Comparison of ENCODE assay signal across 37 cellular contexts in the genomic region with DNA sequence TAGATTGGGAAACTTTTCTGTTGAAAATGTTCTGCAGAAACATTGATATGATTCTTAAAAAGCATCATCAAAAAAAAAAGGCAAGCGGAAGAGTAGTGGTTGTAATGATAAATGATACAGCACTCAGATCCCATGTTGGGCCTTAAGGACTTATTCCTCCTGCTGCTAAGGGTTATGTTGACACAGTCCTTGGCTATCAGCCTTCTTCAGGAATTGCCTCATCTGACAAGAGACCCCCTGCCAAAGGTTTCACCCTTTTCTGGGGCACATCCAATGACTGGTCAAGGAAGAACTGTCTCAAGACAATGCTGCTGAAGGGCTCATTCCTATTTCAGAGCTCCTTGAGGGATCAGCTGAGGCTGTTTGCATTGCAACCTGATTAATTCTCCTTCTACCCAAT. TPM values are rescaled to one million over a fixed set of nuclear protein-coding genes. Genes with fewer than 3 reads are reported as not detected.
"Had no signal": no experiment of that assay in that cellular context is flagged by ENCODE, and none has a peak within 500 bp of the region (broad histone marks: within the 10 kb centered on the region; RNA-seq: fewer than 3 reads in every experiment).

No MANE protein-coding gene starts in this region.

- H3K27me3 ChIP-seq: adrenal gland, ascending aorta, breast epithelium, cardiac muscle cell, dorsolateral prefrontal cortex had no signal

- H3K4me1 ChIP-seq: adrenal gland, ascending aorta, breast epithelium had no signal

- H3K9me3 Mint-ChIP-seq: activated CD4-positive, alpha-beta memory T cell treated with anti-CD3 and anti-CD28 coated beads for 36 hours; activated CD4-positive, alpha-beta T cell treated with anti-CD3 and anti-CD28 coated beads, Interleukin-2, amount 10 ng/mL, durations not matched to agents 24 days and 14 days; activated naive CD4-positive, alpha-beta T cell treated with anti-CD3 and anti-CD28 coated beads, Interleukin-2, amount 50 U/mL, for 24 hours; activated naive CD8-positive, alpha-beta T cell treated with anti-CD3 and anti-CD28 coated beads for 36 hours; activated naive CD8-positive, alpha-beta T cell treated with anti-CD3 and anti-CD28 coated beads, Interleukin-2, amount 50 U/mL, for 24 hours; activated T-helper 1 cell treated with anti-CD3 and anti-CD28 coated beads, Interleukin-12 subunit alpha, Interleukin-12 subunit beta, Interleukin-2, Interleukin-4 antibody, amounts not matched to agents 30 ng/mL and 10 ng/mL and 1 ng/mL, durations not matched to agents 14 hours and 24 hours and 36 hours; activated T-helper 2 cell treated with anti-CD3 and anti-CD28 coated beads, Interferon-gamma antibody, Interleukin-2, Interleukin-4, amounts not matched to agents 10 μg/mL and 5 μg/mL and 100 μg/mL, durations not matched to agents 14 hours and 24 hours and 36 hours; dendritic cell treated with granulocyte-macrophage colony-stimulating factor and Interleukin-4, amounts not matched to agents 40 ng/mL and 50 ng/mL, for 4 days; endodermal cell; T-helper 2 cell treated with Interferon-gamma antibody and Interleukin-4, amounts not matched to agents 5 μg/mL and 100 μg/mL, for 36 hours had no signal

- H3K9me3 ChIP-seq: adrenal gland, ascending aorta, breast epithelium had no signal

- H3K36me3 Mint-ChIP-seq: activated CD4-positive, alpha-beta memory T cell treated with anti-CD3 and anti-CD28 coated beads for 36 hours; activated CD8-positive, alpha-beta memory T cell treated with anti-CD3 and anti-CD28 coated beads, Interleukin-2, amount 10 ng/mL, durations not matched to agents 7 days and 5 days; activated naive CD4-positive, alpha-beta T cell treated with anti-CD3 and anti-CD28 coated beads, Interleukin-2, amount 50 U/mL, for 24 hours; activated naive CD8-positive, alpha-beta T cell treated with anti-CD3 and anti-CD28 coated beads for 36 hours; brain had no signal

- DNase-seq: activated CD4-positive, alpha-beta memory T cell treated with anti-CD3 and anti-CD28 coated beads for 36 hours; activated CD4-positive, alpha-beta T cell treated with anti-CD3 and anti-CD28 coated beads for 36 hours; activated CD4-positive, alpha-beta T cell treated with anti-CD3 and anti-CD28 coated beads, Interleukin-2, amount 10 ng/mL, durations not matched to agents 24 days and 14 days; activated CD4-positive, CD25-positive, alpha-beta regulatory T cell; activated CD4-positive, CD25-positive, alpha-beta regulatory T cell treated with anti-CD3 and anti-CD28 coated beads, Interleukin-2, amount 50 U/mL, for 72 hours; activated CD8-positive, alpha-beta memory T cell treated with anti-CD3 and anti-CD28 coated beads, Interleukin-2, amount 10 ng/mL, durations not matched to agents 7 days and 5 days; activated CD8-positive, alpha-beta memory T cell treated with anti-CD3 and anti-CD28 coated beads, Interleukin-2, amount 50 U/mL, for 4 hours; activated CD8-positive, alpha-beta T cell treated with anti-CD3 and anti-CD28 coated beads, Interleukin-2, amount 10 ng/mL, durations not matched to agents 7 days and 5 days; activated effector memory CD4-positive, alpha-beta T cell treated with anti-CD3 and anti-CD28 coated beads, Interleukin-2, amount 50 U/mL, for 16 hours; activated naive CD4-positive, alpha-beta T cell treated with anti-CD3 and anti-CD28 coated beads for 36 hours; activated naive CD8-positive, alpha-beta T cell treated with anti-CD3 and anti-CD28 coated beads for 36 hours; activated naive CD8-positive, alpha-beta T cell treated with anti-CD3 and anti-CD28 coated beads, Interleukin-2, amount 50 U/mL, for 24 hours; activated T-cell treated with anti-CD3 and anti-CD28 coated beads, Interleukin-2, amount 50 U/mL, for 1 hour; activated T-cell treated with anti-CD3 and anti-CD28 coated beads, Interleukin-2, amount 50 U/mL, for 48 hours; adrenal gland; amygdala; central memory CD4-positive, alpha-beta T cell; dorsolateral prefrontal cortex; effector memory CD4-positive, alpha-beta T cell; endodermal cell; foreskin melanocyte; glutamatergic neuron; T-helper 1 cell; T-helper 17 cell; T1000 had no signal

- H3K27me3 Mint-ChIP-seq: activated naive CD4-positive, alpha-beta T cell treated with anti-CD3 and anti-CD28 coated beads, Interleukin-2, amount 50 U/mL, for 24 hours; brain; dendritic cell treated with granulocyte-macrophage colony-stimulating factor and Interleukin-4, amounts not matched to agents 40 ng/mL and 50 ng/mL, for 4 days had no signal

- H3K4me3 Mint-ChIP-seq: activated CD4-positive, alpha-beta memory T cell treated with anti-CD3 and anti-CD28 coated beads for 36 hours; activated CD4-positive, alpha-beta T cell treated with anti-CD3 and anti-CD28 coated beads for 36 hours; activated CD4-positive, alpha-beta T cell treated with anti-CD3 and anti-CD28 coated beads, Interleukin-2, amount 10 ng/mL, durations not matched to agents 24 days and 14 days; activated CD8-positive, alpha-beta memory T cell treated with anti-CD3 and anti-CD28 coated beads, Interleukin-2, amount 10 ng/mL, durations not matched to agents 7 days and 5 days; activated CD8-positive, alpha-beta T cell treated with anti-CD3 and anti-CD28 coated beads, Interleukin-2, amount 10 ng/mL, durations not matched to agents 7 days and 5 days; activated naive CD4-positive, alpha-beta T cell treated with anti-CD3 and anti-CD28 coated beads for 36 hours; activated naive CD4-positive, alpha-beta T cell treated with anti-CD3 and anti-CD28 coated beads, Interleukin-2, amount 50 U/mL, for 24 hours; activated naive CD8-positive, alpha-beta T cell treated with anti-CD3 and anti-CD28 coated beads for 36 hours; activated naive CD8-positive, alpha-beta T cell treated with anti-CD3 and anti-CD28 coated beads, Interleukin-2, amount 50 U/mL, for 24 hours; activated T-helper 1 cell treated with anti-CD3 and anti-CD28 coated beads, Interleukin-12 subunit alpha, Interleukin-12 subunit beta, Interleukin-2, Interleukin-4 antibody, amounts not matched to agents 30 ng/mL and 10 ng/mL and 1 ng/mL, durations not matched to agents 14 hours and 24 hours and 36 hours; brain; dendritic cell treated with granulocyte-macrophage colony-stimulating factor and Interleukin-4, amounts not matched to agents 40 ng/mL and 50 ng/mL, for 4 days; endodermal cell; T-helper 17 cell; T-helper 2 cell treated with Interferon-gamma antibody and Interleukin-4, amounts not matched to agents 5 μg/mL and 100 μg/mL, for 36 hours had no signal

- H3K27ac Mint-ChIP-seq: activated CD4-positive, alpha-beta memory T cell treated with anti-CD3 and anti-CD28 coated beads for 36 hours; activated CD4-positive, alpha-beta T cell treated with anti-CD3 and anti-CD28 coated beads for 36 hours; activated CD4-positive, alpha-beta T cell treated with anti-CD3 and anti-CD28 coated beads, Interleukin-2, amount 10 ng/mL, durations not matched to agents 24 days and 14 days; activated CD8-positive, alpha-beta memory T cell treated with anti-CD3 and anti-CD28 coated beads, Interleukin-2, amount 10 ng/mL, durations not matched to agents 7 days and 5 days; activated CD8-positive, alpha-beta T cell treated with anti-CD3 and anti-CD28 coated beads, Interleukin-2, amount 10 ng/mL, durations not matched to agents 7 days and 5 days; activated naive CD4-positive, alpha-beta T cell treated with anti-CD3 and anti-CD28 coated beads for 36 hours; activated naive CD4-positive, alpha-beta T cell treated with anti-CD3 and anti-CD28 coated beads, Interleukin-2, amount 50 U/mL, for 24 hours; activated naive CD8-positive, alpha-beta T cell treated with anti-CD3 and anti-CD28 coated beads for 36 hours; activated naive CD8-positive, alpha-beta T cell treated with anti-CD3 and anti-CD28 coated beads, Interleukin-2, amount 50 U/mL, for 24 hours; activated T-helper 1 cell treated with anti-CD3 and anti-CD28 coated beads, Interleukin-12 subunit alpha, Interleukin-12 subunit beta, Interleukin-2, Interleukin-4 antibody, amounts not matched to agents 30 ng/mL and 10 ng/mL and 1 ng/mL, durations not matched to agents 14 hours and 24 hours and 36 hours; activated T-helper 2 cell treated with anti-CD3 and anti-CD28 coated beads, Interferon-gamma antibody, Interleukin-2, Interleukin-4, amounts not matched to agents 10 μg/mL and 5 μg/mL and 100 μg/mL, durations not matched to agents 14 hours and 24 hours and 36 hours; dendritic cell treated with granulocyte-macrophage colony-stimulating factor and Interleukin-4, amounts not matched to agents 40 ng/mL and 50 ng/mL, for 4 days; endodermal cell; T-helper 17 cell; T-helper 2 cell treated with Interferon-gamma antibody and Interleukin-4, amounts not matched to agents 5 μg/mL and 100 μg/mL, for 36 hours had no signal

- H3K36me3 ChIP-seq: adrenal gland, ascending aorta, breast epithelium, cardiac muscle cell had no signal

- ATAC-seq: activated CD4-positive, alpha-beta T cell treated with anti-CD3 and anti-CD28 coated beads for 36 hours; activated CD8-positive, alpha-beta memory T cell treated with anti-CD3 and anti-CD28 coated beads, Interleukin-2, amount 10 ng/mL, durations not matched to agents 7 days and 5 days; activated CD8-positive, alpha-beta T cell treated with anti-CD3 and anti-CD28 coated beads, Interleukin-2, amount 10 ng/mL, durations not matched to agents 7 days and 5 days; activated naive CD8-positive, alpha-beta T cell treated with anti-CD3 and anti-CD28 coated beads, Interleukin-2, amount 50 U/mL, for 24 hours; esophagus mucosa; T-helper 17 cell had no signal

- H3K4me3 ChIP-seq: adrenal gland, ascending aorta, breast epithelium, cardiac muscle cell, coronary artery, dorsolateral prefrontal cortex had no signal

- H3K27ac ChIP-seq: ascending aorta, breast epithelium, cardiac muscle cell, dorsolateral prefrontal cortex had no signal

- H3K4me1 Mint-ChIP-seq: activated CD4-positive, alpha-beta T cell treated with anti-CD3 and anti-CD28 coated beads for 36 hours; activated CD4-positive, alpha-beta T cell treated with anti-CD3 and anti-CD28 coated beads, Interleukin-2, amount 10 ng/mL, durations not matched to agents 24 days and 14 days; activated CD8-positive, alpha-beta memory T cell treated with anti-CD3 and anti-CD28 coated beads, Interleukin-2, amount 10 ng/mL, durations not matched to agents 7 days and 5 days; activated naive CD4-positive, alpha-beta T cell treated with anti-CD3 and anti-CD28 coated beads, Interleukin-2, amount 50 U/mL, for 24 hours; activated naive CD8-positive, alpha-beta T cell treated with anti-CD3 and anti-CD28 coated beads for 36 hours; activated naive CD8-positive, alpha-beta T cell treated with anti-CD3 and anti-CD28 coated beads, Interleukin-2, amount 50 U/mL, for 24 hours; endodermal cell had no signal

RNA-seq across cellular contexts. Expression of a gene that starts 44.3 kb away (rescaled TPM):
- total RNA-seq: activated CD4-positive, alpha-beta memory T cell treated with anti-CD3 and anti-CD28 coated beads for 36 hours; activated CD4-positive, alpha-beta T cell treated with anti-CD3 and anti-CD28 coated beads for 36 hours; activated CD4-positive, alpha-beta T cell treated with anti-CD3 and anti-CD28 coated beads, Interleukin-2, amount 10 ng/mL, durations not matched to agents 24 days and 14 days; activated CD8-positive, alpha-beta memory T cell treated with anti-CD3 and anti-CD28 coated beads for 36 hours; activated CD8-positive, alpha-beta T cell treated with anti-CD3 and anti-CD28 coated beads, Interleukin-2, amount 10 ng/mL, durations not matched to agents 7 days and 5 days; activated naive CD4-positive, alpha-beta T cell treated with anti-CD3 and anti-CD28 coated beads for 36 hours; activated naive CD8-positive, alpha-beta T cell treated with anti-CD3 and anti-CD28 coated beads for 36 hours; activated T-helper 1 cell treated with anti-CD3 and anti-CD28 coated beads, Interleukin-12 subunit alpha, Interleukin-12 subunit beta, Interleukin-2, Interleukin-4 antibody, amounts not matched to agents 30 ng/mL and 10 ng/mL and 1 ng/mL, durations not matched to agents 14 hours and 24 hours and 36 hours; activated T-helper 2 cell treated with anti-CD3 and anti-CD28 coated beads, Interferon-gamma antibody, Interleukin-2, Interleukin-4, amounts not matched to agents 10 μg/mL and 5 μg/mL and 100 μg/mL, durations not matched to agents 14 hours and 24 hours and 36 hours had no signal
